Comparison of ENCODE assay signal across 8 cellular contexts in the genomic region with DNA sequence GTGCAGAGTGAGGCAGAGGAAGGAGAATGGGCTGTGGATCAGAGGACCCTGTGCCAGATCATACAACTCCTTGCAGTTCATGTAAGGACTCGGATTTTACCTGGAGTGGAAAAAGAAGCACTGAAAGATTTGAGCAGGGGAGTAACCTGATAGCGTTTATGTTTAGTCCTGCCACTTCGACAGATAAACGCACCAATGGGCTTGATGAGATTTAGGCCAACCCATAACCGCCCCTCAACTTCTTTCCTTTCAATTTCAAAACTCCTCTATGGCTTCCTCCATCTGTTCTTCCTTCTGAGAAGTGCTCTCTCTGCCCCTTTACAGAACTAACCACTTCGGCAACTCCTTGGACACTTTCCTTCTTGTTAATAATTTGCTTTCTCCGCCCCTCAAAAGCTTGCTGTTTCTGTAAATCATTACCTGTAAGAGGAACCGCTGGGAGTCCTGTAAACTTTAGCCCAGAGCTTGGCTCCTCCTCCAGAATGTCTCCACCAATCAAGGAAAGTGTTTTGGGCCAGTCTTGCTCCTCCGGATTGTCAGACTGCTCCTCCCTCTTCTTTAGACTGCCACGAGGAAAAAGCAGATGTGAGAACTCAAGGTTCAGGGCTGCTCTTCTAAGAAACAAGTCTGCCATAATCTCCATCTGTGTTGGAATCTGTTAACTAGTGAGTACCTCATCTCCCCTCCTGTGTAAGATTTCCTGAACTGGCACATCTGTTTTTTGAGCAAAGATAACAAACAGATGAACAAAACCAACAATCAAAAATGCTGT. TPM values are rescaled to one million over a fixed set of nuclear protein-coding genes. Genes with fewer than 3 reads are reported as not detected.
DNase-seq lines count a peak whose midpoint lies in the region; ATAC-seq and TF ChIP-seq lines count a peak whose summit lies in the region.

A gene with protein sequence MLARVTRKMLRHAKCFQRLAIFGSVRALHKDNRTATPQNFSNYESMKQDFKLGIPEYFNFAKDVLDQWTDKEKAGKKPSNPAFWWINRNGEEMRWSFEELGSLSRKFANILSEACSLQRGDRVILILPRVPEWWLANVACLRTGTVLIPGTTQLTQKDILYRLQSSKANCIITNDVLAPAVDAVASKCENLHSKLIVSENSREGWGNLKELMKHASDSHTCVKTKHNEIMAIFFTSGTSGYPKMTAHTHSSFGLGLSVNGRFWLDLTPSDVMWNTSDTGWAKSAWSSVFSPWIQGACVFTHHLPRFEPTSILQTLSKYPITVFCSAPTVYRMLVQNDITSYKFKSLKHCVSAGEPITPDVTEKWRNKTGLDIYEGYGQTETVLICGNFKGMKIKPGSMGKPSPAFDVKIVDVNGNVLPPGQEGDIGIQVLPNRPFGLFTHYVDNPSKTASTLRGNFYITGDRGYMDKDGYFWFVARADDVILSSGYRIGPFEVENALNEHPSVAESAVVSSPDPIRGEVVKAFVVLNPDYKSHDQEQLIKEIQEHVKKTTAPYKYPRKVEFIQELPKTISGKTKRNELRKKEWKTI (plus strand): TSS at position 554 of the 772 bp plus-strand sequence. CDS start 6,021 bp downstream, outside the sequence.

- H3K4me3 ChIP-seq in BJ (ENCODE audit: low read depth, low read length) (peak within 1 kb of the TSS; percentile 45), adipocyte (ENCODE audit: low read length) (peak within 1 kb of the TSS; percentile 78), right atrium auricular region (peak within 1 kb of the TSS; percentile 24 to 42), skeletal muscle cell (ENCODE audit: low read depth, low read length) (peak within 1 kb of the TSS; percentile 44)

- CTCF ChIA-PET in BJ (lab: Yijun Ruan, JAX) = interaction anchor here (2.0 kb wide), 1 partner anchor 11 kb away, joined by 12 read pairs; no protein-coding TSS in a partner anchor

- no peaks in the 10 kb centered on the region for H3K36me3 ChIP-seq in BJ (ENCODE audit: control insufficient read depth, insufficient read depth, low read length)
- H3K36me3 ChIP-seq in adipocyte (ENCODE audit: control insufficient read depth, insufficient read depth, low read length, severe bottlenecking) = no peaks in the 10 kb centered on the region
- H3K36me3 ChIP-seq in right atrium auricular region = no peaks in the 10 kb centered on the region

- POLR2A ChIA-PET in BJ (lab: Charles Lee) = no interaction called here

- DNase-seq in BJ (ENCODE audit: low read depth) (peak; percentile 47), SK-N-DZ (ENCODE audit: low spot score) (peak; percentile 5), adipocyte (ENCODE audit: low read depth) (peak; percentile 90), right atrium auricular region (ENCODE audit: low spot score) (peak; percentile 64), skeletal muscle cell (ENCODE audit: low read depth) (peak; percentile 37), NCI-H510A (lab: John Stamatoyannopoulos, UW) (no peak)

- H3K9me3 ChIP-seq in adipocyte (ENCODE audit: control insufficient read depth, low read length) (no peaks in the 10 kb centered on the region), right atrium auricular region (peaks cover 0 to 5% of the 10 kb centered on the region in 2 donors)

- ATAC-seq in GM19328 (IDR thresholded peaks at IDR 0.05; ENCODE audit: unreplicated experiment) (peak; percentile 99), HG03439 (IDR thresholded peaks at IDR 0.05; ENCODE audit: unreplicated experiment) (peak; percentile 100)

- H3K27ac ChIP-seq in right atrium auricular region = peak within 1 kb of the TSS; percentile 0 to 37

- H3K4me1 ChIP-seq in adipocyte (ENCODE audit: control insufficient read depth, insufficient read depth, low read length) (peaks cover 16% of the 10 kb centered on the region), right atrium auricular region (no peaks in the 10 kb centered on the region)

- TF ChIP-seq CTCF in BJ (IDR thresholded peaks at IDR 0.05; ENCODE audit: insufficient read depth, low read depth, low read length) (no peak), right atrium auricular region (IDR thresholded peaks at IDR 0.05) (no peak)

- H3K9ac ChIP-seq in adipocyte (ENCODE audit: low read length) = peak within 1 kb of the TSS; percentile 35

- H3K27me3 ChIP-seq in BJ (ENCODE audit: control insufficient read depth, insufficient read depth, low read length) (no peaks in the 10 kb centered on the region; the same call in 1 of the 2 replicates), adipocyte (replicated peaks; ENCODE audit: control insufficient read depth, insufficient read depth, low read length) (no peaks in the 10 kb centered on the region), right atrium auricular region (no peaks in the 10 kb centered on the region)

RNA-seq across cellular contexts. Expression of the gene that starts here (rescaled TPM):
- 0.29 and 0.55 TPM in 2 replicates for polyA plus RNA-seq in BJ (2011; rRNA removed)
- polyA minus RNA-seq in BJ (2011; rRNA and poly(A)+ RNA removed) = 0.19 TPM in 1 of 2 replicates, not detected in the other
- polyA plus RNA-seq in SK-N-DZ (2014; cell fraction: cytosol; rRNA removed) = 0.08 and 3.8 TPM in 2 replicates
- polyA plus RNA-seq in SK-N-DZ (2014; cell fraction: nucleus; rRNA removed) = 0.53 TPM in 1 of 2 replicates, not detected in the other
- 10 to 100 TPM; 15.8 to 27.0 TPM for total RNA-seq in right atrium auricular region

Comparison
In these comparisons a context has a peak if more than half of its experiments do, and no peak if none do; other contexts are left out.
1. Peak in DNase-seq and H3K4me3 ChIP-seq in BJ; RNA of the gene not detected or under 1 TPM.